ENCODE assay signal across 18 cellular contexts in the genomic region with DNA sequence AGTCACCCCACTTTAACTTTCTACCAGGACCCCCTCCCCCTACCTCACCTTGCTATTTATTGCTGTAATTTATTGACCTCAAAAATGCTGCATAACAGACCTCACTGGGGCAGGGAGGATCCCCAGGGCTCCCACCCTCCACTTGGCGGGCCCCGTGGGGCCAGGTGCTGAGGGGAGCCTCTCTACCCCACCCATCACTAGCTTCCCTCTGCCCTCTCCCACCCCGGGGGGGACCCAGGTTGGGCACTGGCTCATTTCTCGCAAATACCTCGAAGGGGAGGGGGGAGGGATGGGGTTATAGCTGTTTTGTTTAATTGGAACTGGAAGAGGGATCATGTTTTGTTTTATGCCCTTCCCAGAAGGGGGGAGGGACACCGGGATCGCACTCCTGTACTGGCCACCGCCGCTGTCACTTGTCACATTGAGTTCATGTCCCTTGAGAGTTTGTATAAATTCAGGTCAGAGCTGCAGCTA. TPM values are rescaled to one million over a fixed set of nuclear protein-coding genes. Genes with fewer than 3 reads are reported as not detected.
DNase-seq lines count a peak whose midpoint lies in the region; ATAC-seq and TF ChIP-seq lines count a peak whose summit lies in the region.
"Had no signal": no experiment of that assay in that cellular context is flagged by ENCODE, and none has a peak within 500 bp of the region (broad histone marks: within the 10 kb centered on the region; RNA-seq: fewer than 3 reads in every experiment).

No MANE protein-coding gene starts in this region.

- no peak for ATAC-seq in GM21723 (IDR thresholded peaks at IDR 0.05; ENCODE audit: unreplicated experiment)
- ATAC-seq: A549; activated T-cell treated with anti-CD3 and anti-CD28 coated beads, Interleukin-2, amount 50 U/mL, for 4 hours; Panc1; T-helper 17 cell had no signal

- H3K36me3 Mint-ChIP-seq in endothelial cell (ENCODE audit: low read depth, unreplicated experiment) = peaks cover 4% of the 10 kb centered on the region
- no peaks in the 10 kb centered on the region for H3K36me3 Mint-ChIP-seq in type B pancreatic cell
- H3K36me3 Mint-ChIP-seq: activated naive CD8-positive, alpha-beta T cell treated with anti-CD3 and anti-CD28 coated beads for 36 hours had no signal

- H3K4me1 Mint-ChIP-seq in endothelial cell (ENCODE audit: unreplicated experiment) (peaks cover 3% of the 10 kb centered on the region), type B pancreatic cell (ENCODE audit: unreplicated experiment) (peaks cover 3% of the 10 kb centered on the region)
- H3K4me1 Mint-ChIP-seq: activated naive CD8-positive, alpha-beta T cell treated with anti-CD3 and anti-CD28 coated beads for 36 hours had no signal

- no peaks in the 10 kb centered on the region for H3K9me3 Mint-ChIP-seq in endothelial cell (ENCODE audit: unreplicated experiment)
- H3K9me3 Mint-ChIP-seq in type B pancreatic cell = no peaks in the 10 kb centered on the region
- H3K9me3 Mint-ChIP-seq: activated naive CD8-positive, alpha-beta T cell treated with anti-CD3 and anti-CD28 coated beads for 36 hours; activated T-cell treated with anti-CD3 and anti-CD28 coated beads, Interleukin-2, amount 50 U/mL, for 4 hours had no signal

- H3K4me3 Mint-ChIP-seq in endothelial cell (ENCODE audit: unreplicated experiment) (no peak overlapping the region), type B pancreatic cell (no peak overlapping the region)
- H3K4me3 Mint-ChIP-seq: activated naive CD8-positive, alpha-beta T cell treated with anti-CD3 and anti-CD28 coated beads for 36 hours; activated T-cell treated with anti-CD3 and anti-CD28 coated beads, Interleukin-2, amount 50 U/mL, for 4 hours; T-helper 17 cell had no signal

- peak; percentile 44 for DNase-seq in activated effector memory CD4-positive, alpha-beta T cell treated with anti-CD3 and anti-CD28 coated beads, Interleukin-2, amount 50 U/mL, for 16 hours
- DNase-seq in activated effector memory CD4-positive, alpha-beta T cell treated with Interleukin-2 at 50 U/mL for 16 hours = no peak
- DNase-seq in endothelial cell (ENCODE audit: low spot score) (peak; percentile 2), mucosa of gallbladder (ENCODE audit: low spot score) (peak; percentile 5), type B pancreatic cell (ENCODE audit: extremely low spot score, unreplicated experiment) (peak; percentile 50), NCI-H2227 treated with DMSO at 0.1 percent for 48 hours (lab: John Stamatoyannopoulos, UW) (no peak), DMS 273 (lab: John Stamatoyannopoulos, UW; ENCODE audit: unreplicated experiment) (no peak)
- DNase-seq: activated naive CD8-positive, alpha-beta T cell treated with anti-CD3 and anti-CD28 coated beads for 36 hours; activated T-cell treated with anti-CD3 and anti-CD28 coated beads, Interleukin-2, amount 50 U/mL, for 4 hours; Karpas-422; NCI-H2029; NCI-H446 treated with DMSO at 0.1 percent for 48 hours; stimulated activated CD4-positive, alpha-beta T cell treated with anti-CD3 and anti-CD28 coated beads, Interleukin-1b, Interleukin-23, amount 100 ng/mL, for 48 hours; stimulated activated naive CD4-positive, alpha-beta T cell treated with Interleukin-2 at 50 U/mL for 16 hours had no signal

- TF ChIP-seq CTCF in endothelial cell (IDR thresholded peaks at IDR 0.05; ENCODE audit: unreplicated experiment) (no peak), type B pancreatic cell (conservative IDR thresholded peaks at IDR 0.05) (no peak)

- H3K27me3 Mint-ChIP-seq in endothelial cell (ENCODE audit: unreplicated experiment) (peaks cover 6% of the 10 kb centered on the region), type B pancreatic cell (no peaks in the 10 kb centered on the region)
- H3K27me3 Mint-ChIP-seq: activated naive CD8-positive, alpha-beta T cell treated with anti-CD3 and anti-CD28 coated beads for 36 hours; T-helper 17 cell had no signal

- H3K27ac Mint-ChIP-seq in endothelial cell (ENCODE audit: unreplicated experiment) (no peak overlapping the region), type B pancreatic cell (no peak overlapping the region)
- H3K27ac Mint-ChIP-seq: activated naive CD8-positive, alpha-beta T cell treated with anti-CD3 and anti-CD28 coated beads for 36 hours; T-helper 17 cell had no signal

RNA-seq across cellular contexts. Expression of gene TMEM191C, which starts 16.3 kb away (rescaled TPM):
- total RNA-seq in endothelial cell (ENCODE audit: unreplicated experiment) (0.92 TPM), mucosa of gallbladder (2.8 TPM), type B pancreatic cell (ENCODE audit: low replicate concordance) (6.8 and 20.2 TPM in 2 replicates)

RNA-seq across cellular contexts. Expression of gene HIC2, which starts 33.7 kb away (rescaled TPM):
- total RNA-seq in endothelial cell (ENCODE audit: unreplicated experiment) = 23.5 TPM
- total RNA-seq in mucosa of gallbladder = 4.5 TPM
- total RNA-seq in type B pancreatic cell (ENCODE audit: low replicate concordance) = 36.1 and 65.5 TPM in 2 replicates

Comparison
In these comparisons a context has a peak if more than half of its experiments do, and no peak if none do; other contexts are left out.
1. DNase-seq: peak in activated effector memory CD4-positive, alpha-beta T cell treated with anti-CD3 and anti-CD28 coated beads, Interleukin-2, amount 50 U/mL, for 16 hours (single experiment), endothelial cell (single experiment), mucosa of gallbladder (single experiment) and type B pancreatic cell (single experiment); none in activated effector memory CD4-positive, alpha-beta T cell treated with Interleukin-2 at 50 U/mL for 16 hours (single experiment), NCI-H2227 treated with DMSO at 0.1 percent for 48 hours (single experiment) and DMS 273 (single experiment).